In genomic region chr14:89351958-89352404, GRCh38 we compare ENCODE assay signal across 1 cellular context.
TF ChIP-seq lines count a peak whose summit lies in the region.

No MANE protein-coding gene starts in this region.

TF ChIP-seq in HepG2, 621 proteins besides CTCF, POLR2A, EP300 and RAD21 (continued from another document and continues in another):
- no peak for TF ChIP-seq ZBTB14 (CRISPR knock-in tag; IDR thresholded peaks at IDR 0.05)
- no peak for TF ChIP-seq ZIK1 (CRISPR knock-in tag; IDR thresholded peaks at IDR 0.05; ENCODE audit: borderline replicate concordance, low read depth)
- TF ChIP-seq ZNF724P (CRISPR knock-in tag; IDR thresholded peaks at IDR 0.05; ENCODE audit: borderline replicate concordance) = no peak
- TF ChIP-seq SPEN (CRISPR knock-in tag; IDR thresholded peaks at IDR 0.05; ENCODE audit: low read depth) = 0 out of 2 replicates have a peak, but pooled peaks have one; percentile 2
- no peak for TF ChIP-seq SMAD3 (CRISPR knock-in tag; IDR thresholded peaks at IDR 0.05)
- TF ChIP-seq SP140L (CRISPR knock-in tag; IDR thresholded peaks at IDR 0.05; ENCODE audit: borderline replicate concordance) = no peak
- TF ChIP-seq NR3C1 (CRISPR knock-in tag; IDR thresholded peaks at IDR 0.05) = no peak
- TF ChIP-seq ZNF879 (CRISPR knock-in tag; IDR thresholded peaks at IDR 0.05) = no peak
- no peak for TF ChIP-seq ATF7 (IDR thresholded peaks at IDR 0.05)
- TF ChIP-seq ATF7 (CRISPR knock-in tag; IDR thresholded peaks at IDR 0.05) = no peak
- TF ChIP-seq JDP2 (CRISPR knock-in tag; IDR thresholded peaks at IDR 0.05; ENCODE audit: borderline replicate concordance) = no peak
- no peak for TF ChIP-seq NFYC (CRISPR knock-in tag; IDR thresholded peaks at IDR 0.05)
- no peak for TF ChIP-seq ARHGAP35 (CRISPR knock-in tag; IDR thresholded peaks at IDR 0.05; ENCODE audit: borderline replicate concordance)
- TF ChIP-seq NBN (conservative IDR thresholded peaks at IDR 0.05) = no peak
- TF ChIP-seq PCBP2 (optimal IDR thresholded peaks at IDR 0.05; ENCODE audit: low read depth, low read length, poor library complexity, severe bottlenecking) = no peak
- TF ChIP-seq, protein P1, sequence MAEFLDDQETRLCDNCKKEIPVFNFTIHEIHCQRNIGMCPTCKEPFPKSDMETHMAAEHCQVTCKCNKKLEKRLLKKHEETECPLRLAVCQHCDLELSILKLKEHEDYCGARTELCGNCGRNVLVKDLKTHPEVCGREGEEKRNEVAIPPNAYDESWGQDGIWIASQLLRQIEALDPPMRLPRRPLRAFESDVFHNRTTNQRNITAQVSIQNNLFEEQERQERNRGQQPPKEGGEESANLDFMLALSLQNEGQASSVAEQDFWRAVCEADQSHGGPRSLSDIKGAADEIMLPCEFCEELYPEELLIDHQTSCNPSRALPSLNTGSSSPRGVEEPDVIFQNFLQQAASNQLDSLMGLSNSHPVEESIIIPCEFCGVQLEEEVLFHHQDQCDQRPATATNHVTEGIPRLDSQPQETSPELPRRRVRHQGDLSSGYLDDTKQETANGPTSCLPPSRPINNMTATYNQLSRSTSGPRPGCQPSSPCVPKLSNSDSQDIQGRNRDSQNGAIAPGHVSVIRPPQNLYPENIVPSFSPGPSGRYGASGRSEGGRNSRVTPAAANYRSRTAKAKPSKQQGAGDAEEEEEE (CRISPR knock-in tag; IDR thresholded peaks at IDR 0.05; ENCODE audit: borderline replicate concordance) = no peak
- peak; percentile 28; the same call in 1 of the 2 replicates for TF ChIP-seq SP5 (CRISPR knock-in tag; IDR thresholded peaks at IDR 0.05; ENCODE audit: borderline replicate concordance, low read depth)
- no peak for TF ChIP-seq THAP8 (CRISPR knock-in tag; IDR thresholded peaks at IDR 0.05; ENCODE audit: borderline replicate concordance)
- no peak for TF ChIP-seq SRSF4 (IDR thresholded peaks at IDR 0.05; ENCODE audit: low read depth, low read length, poor library complexity, severe bottlenecking)
- TF ChIP-seq LCORL (IDR thresholded peaks at IDR 0.05) = no peak
- TF ChIP-seq LCORL (CRISPR knock-in tag; IDR thresholded peaks at IDR 0.05) = no peak
- no peak for TF ChIP-seq FOXO4 (CRISPR knock-in tag; conservative IDR thresholded peaks at IDR 0.05)
- 0 out of 2 replicates have a peak, but pooled peaks have one; percentile 14 for TF ChIP-seq ZMYM2 (CRISPR knock-in tag; IDR thresholded peaks at IDR 0.05)
- peak; percentile 37; the same call in 1 of the 2 replicates for TF ChIP-seq GATA4 (IDR thresholded peaks at IDR 0.05; ENCODE audit: borderline replicate concordance, low read depth)
- TF ChIP-seq, protein P2, sequence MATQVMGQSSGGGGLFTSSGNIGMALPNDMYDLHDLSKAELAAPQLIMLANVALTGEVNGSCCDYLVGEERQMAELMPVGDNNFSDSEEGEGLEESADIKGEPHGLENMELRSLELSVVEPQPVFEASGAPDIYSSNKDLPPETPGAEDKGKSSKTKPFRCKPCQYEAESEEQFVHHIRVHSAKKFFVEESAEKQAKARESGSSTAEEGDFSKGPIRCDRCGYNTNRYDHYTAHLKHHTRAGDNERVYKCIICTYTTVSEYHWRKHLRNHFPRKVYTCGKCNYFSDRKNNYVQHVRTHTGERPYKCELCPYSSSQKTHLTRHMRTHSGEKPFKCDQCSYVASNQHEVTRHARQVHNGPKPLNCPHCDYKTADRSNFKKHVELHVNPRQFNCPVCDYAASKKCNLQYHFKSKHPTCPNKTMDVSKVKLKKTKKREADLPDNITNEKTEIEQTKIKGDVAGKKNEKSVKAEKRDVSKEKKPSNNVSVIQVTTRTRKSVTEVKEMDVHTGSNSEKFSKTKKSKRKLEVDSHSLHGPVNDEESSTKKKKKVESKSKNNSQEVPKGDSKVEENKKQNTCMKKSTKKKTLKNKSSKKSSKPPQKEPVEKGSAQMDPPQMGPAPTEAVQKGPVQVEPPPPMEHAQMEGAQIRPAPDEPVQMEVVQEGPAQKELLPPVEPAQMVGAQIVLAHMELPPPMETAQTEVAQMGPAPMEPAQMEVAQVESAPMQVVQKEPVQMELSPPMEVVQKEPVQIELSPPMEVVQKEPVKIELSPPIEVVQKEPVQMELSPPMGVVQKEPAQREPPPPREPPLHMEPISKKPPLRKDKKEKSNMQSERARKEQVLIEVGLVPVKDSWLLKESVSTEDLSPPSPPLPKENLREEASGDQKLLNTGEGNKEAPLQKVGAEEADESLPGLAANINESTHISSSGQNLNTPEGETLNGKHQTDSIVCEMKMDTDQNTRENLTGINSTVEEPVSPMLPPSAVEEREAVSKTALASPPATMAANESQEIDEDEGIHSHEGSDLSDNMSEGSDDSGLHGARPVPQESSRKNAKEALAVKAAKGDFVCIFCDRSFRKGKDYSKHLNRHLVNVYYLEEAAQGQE (IDR thresholded peaks at IDR 0.05; ENCODE audit: borderline replicate concordance in 1 of 2, low read depth in 1 of 2, low read length in 2 of 2) = 0 out of 4 replicates have a peak, but pooled peaks of 1 of the 2 experiments have one; percentile 23
- TF ChIP-seq GPN1 (CRISPR knock-in tag; IDR thresholded peaks at IDR 0.05; ENCODE audit: borderline replicate concordance) = no peak
- TF ChIP-seq, protein P3, sequence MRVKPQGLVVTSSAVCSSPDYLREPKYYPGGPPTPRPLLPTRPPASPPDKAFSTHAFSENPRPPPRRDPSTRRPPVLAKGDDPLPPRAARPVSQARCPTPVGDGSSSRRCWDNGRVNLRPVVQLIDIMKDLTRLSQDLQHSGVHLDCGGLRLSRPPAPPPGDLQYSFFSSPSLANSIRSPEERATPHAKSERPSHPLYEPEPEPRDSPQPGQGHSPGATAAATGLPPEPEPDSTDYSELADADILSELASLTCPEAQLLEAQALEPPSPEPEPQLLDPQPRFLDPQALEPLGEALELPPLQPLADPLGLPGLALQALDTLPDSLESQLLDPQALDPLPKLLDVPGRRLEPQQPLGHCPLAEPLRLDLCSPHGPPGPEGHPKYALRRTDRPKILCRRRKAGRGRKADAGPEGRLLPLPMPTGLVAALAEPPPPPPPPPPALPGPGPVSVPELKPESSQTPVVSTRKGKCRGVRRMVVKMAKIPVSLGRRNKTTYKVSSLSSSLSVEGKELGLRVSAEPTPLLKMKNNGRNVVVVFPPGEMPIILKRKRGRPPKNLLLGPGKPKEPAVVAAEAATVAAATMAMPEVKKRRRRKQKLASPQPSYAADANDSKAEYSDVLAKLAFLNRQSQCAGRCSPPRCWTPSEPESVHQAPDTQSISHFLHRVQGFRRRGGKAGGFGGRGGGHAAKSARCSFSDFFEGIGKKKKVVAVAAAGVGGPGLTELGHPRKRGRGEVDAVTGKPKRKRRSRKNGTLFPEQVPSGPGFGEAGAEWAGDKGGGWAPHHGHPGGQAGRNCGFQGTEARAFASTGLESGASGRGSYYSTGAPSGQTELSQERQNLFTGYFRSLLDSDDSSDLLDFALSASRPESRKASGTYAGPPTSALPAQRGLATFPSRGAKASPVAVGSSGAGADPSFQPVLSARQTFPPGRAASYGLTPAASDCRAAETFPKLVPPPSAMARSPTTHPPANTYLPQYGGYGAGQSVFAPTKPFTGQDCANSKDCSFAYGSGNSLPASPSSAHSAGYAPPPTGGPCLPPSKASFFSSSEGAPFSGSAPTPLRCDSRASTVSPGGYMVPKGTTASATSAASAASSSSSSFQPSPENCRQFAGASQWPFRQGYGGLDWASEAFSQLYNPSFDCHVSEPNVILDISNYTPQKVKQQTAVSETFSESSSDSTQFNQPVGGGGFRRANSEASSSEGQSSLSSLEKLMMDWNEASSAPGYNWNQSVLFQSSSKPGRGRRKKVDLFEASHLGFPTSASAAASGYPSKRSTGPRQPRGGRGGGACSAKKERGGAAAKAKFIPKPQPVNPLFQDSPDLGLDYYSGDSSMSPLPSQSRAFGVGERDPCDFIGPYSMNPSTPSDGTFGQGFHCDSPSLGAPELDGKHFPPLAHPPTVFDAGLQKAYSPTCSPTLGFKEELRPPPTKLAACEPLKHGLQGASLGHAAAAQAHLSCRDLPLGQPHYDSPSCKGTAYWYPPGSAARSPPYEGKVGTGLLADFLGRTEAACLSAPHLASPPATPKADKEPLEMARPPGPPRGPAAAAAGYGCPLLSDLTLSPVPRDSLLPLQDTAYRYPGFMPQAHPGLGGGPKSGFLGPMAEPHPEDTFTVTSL (CRISPR knock-in tag; IDR thresholded peaks at IDR 0.05; ENCODE audit: borderline replicate concordance) = 0 out of 2 replicates have a peak, but pooled peaks have one; percentile 13
- no peak for TF ChIP-seq LBX2 (CRISPR knock-in tag; IDR thresholded peaks at IDR 0.05; ENCODE audit: borderline replicate concordance)
- TF ChIP-seq ZBTB43 (CRISPR knock-in tag; conservative IDR thresholded peaks at IDR 0.05) = 0 out of 2 replicates have a peak, but pooled peaks have one; percentile 7
- TF ChIP-seq ZNF343 (CRISPR knock-in tag; IDR thresholded peaks at IDR 0.05) = 0 out of 2 replicates have a peak, but pooled peaks have one; percentile 12
- TF ChIP-seq NFKBIZ (CRISPR knock-in tag; IDR thresholded peaks at IDR 0.05) = 0 out of 2 replicates have a peak, but pooled peaks have one; percentile 3
- TF ChIP-seq ZNF816 (CRISPR knock-in tag; IDR thresholded peaks at IDR 0.05; ENCODE audit: borderline replicate concordance) = no peak; the same call in 1 of the 2 replicates
- TF ChIP-seq USF2 (IDR thresholded peaks at IDR 0.05; ENCODE audit: low read depth, low read length) = peak; percentile 37; the same call in 1 of the 2 replicates
- TF ChIP-seq USF2 (CRISPR knock-in tag; IDR thresholded peaks at IDR 0.05; ENCODE audit: borderline replicate concordance) = no peak; the same call in 1 of the 2 replicates
